ENCODE assay signal across 12 cellular contexts in genomic region chr6:167150815-167151557, GRCh38. TPM values are rescaled to one million over a fixed set of nuclear protein-coding genes. Genes with fewer than 3 reads are reported as not detected.
A peak's percentile ranks its signal among the peaks of the same experiment; 100 is the strongest.
DNase-seq lines count a peak whose midpoint lies in the region; ATAC-seq and TF ChIP-seq lines count a peak whose summit lies in the region.
"Had no signal": no experiment of that assay in that cellular context is flagged by ENCODE, and none has a peak within 500 bp of the region (broad histone marks: within the 10 kb centered on the region; RNA-seq: fewer than 3 reads in every experiment).

No MANE protein-coding gene starts in this region.

- POLR2A ChIA-PET in CD8-positive, alpha-beta memory T cell (lab: Charles Lee) = no interaction called here

- DNase-seq in CD8-positive, alpha-beta memory T cell = no peak
- DNase-seq in HAP-1 (ENCODE audit: low spot score in 2 of 2) = no peak
- no peak for DNase-seq in activated T-helper 1 cell treated with anti-CD3 and anti-CD28 coated beads, Interleukin-12 subunit alpha, Interleukin-12 subunit beta, Interleukin-2, Interleukin-4 antibody, amounts not matched to agents 30 ng/mL and 10 ng/mL and 1 ng/mL, durations not matched to agents 14 hours and 24 hours and 36 hours (ENCODE audit: low spot score)
- no peak for DNase-seq in ascending aorta (ENCODE audit: low spot score in 2 of 2)
- DNase-seq in UCSD-AML1 (lab: John Stamatoyannopoulos, UW; ENCODE audit: unreplicated experiment) = no peak
- DNase-seq: heart right ventricle, MG63 had no signal

- in situ Hi-C loops in HAP-1 (cut with MboI; ENCODE audit: low sequenced_read_pairs) = no loop called here

- H3K27me3 ChIP-seq in CD8-positive, alpha-beta memory T cell (ENCODE audit: insufficient read depth, low read length, poor library complexity, severe bottlenecking) = no peaks in the 10 kb centered on the region
- peaks cover 12% of the 10 kb centered on the region; the same call in 1 of the 2 replicates for H3K27me3 ChIP-seq in HUES64 (ENCODE audit: insufficient read depth, low read length)
- H3K27me3 ChIP-seq in HAP-1 (ENCODE audit: low read depth) = no peaks in the 10 kb centered on the region
- H3K27me3 ChIP-seq in ascending aorta = no peaks in the 10 kb centered on the region
- H3K27me3 ChIP-seq: MG63 had no signal

- peaks cover 29 to 37% (median 35%) of the 10 kb centered on the region in 3 donors for H3K4me1 Mint-ChIP-seq in CD8-positive, alpha-beta memory T cell
- H3K4me1 Mint-ChIP-seq in activated T-helper 1 cell treated with anti-CD3 and anti-CD28 coated beads, Interleukin-12 subunit alpha, Interleukin-12 subunit beta, Interleukin-2, Interleukin-4 antibody, amounts not matched to agents 30 ng/mL and 10 ng/mL and 1 ng/mL, durations not matched to agents 14 hours and 24 hours and 36 hours (ENCODE audit: low read depth) = peaks cover 8% of the 10 kb centered on the region

- peak overlapping the region; percentile 9 to 92 (median 60) for H3K27ac Mint-ChIP-seq in CD8-positive, alpha-beta memory T cell
- H3K27ac Mint-ChIP-seq in activated T-helper 1 cell treated with anti-CD3 and anti-CD28 coated beads, Interleukin-12 subunit alpha, Interleukin-12 subunit beta, Interleukin-2, Interleukin-4 antibody, amounts not matched to agents 30 ng/mL and 10 ng/mL and 1 ng/mL, durations not matched to agents 14 hours and 24 hours and 36 hours = no peak overlapping the region

- H3K9me3 ChIP-seq in CD8-positive, alpha-beta memory T cell (ENCODE audit: low read length) = no peaks in the 10 kb centered on the region
- H3K9me3 ChIP-seq in HUES64 (ENCODE audit: insufficient read depth, low read depth, low read length) (peaks cover 5% of the 10 kb centered on the region; the same call in 1 of the 2 replicates), HAP-1 (no peaks in the 10 kb centered on the region), ascending aorta (no peaks in the 10 kb centered on the region)
- H3K9me3 ChIP-seq: heart right ventricle, MG63 had no signal

- H3K27me3 Mint-ChIP-seq in CD8-positive, alpha-beta memory T cell = peaks cover 0 to 3% of the 10 kb centered on the region in 2 donors
- H3K27me3 Mint-ChIP-seq in activated T-helper 1 cell treated with anti-CD3 and anti-CD28 coated beads, Interleukin-12 subunit alpha, Interleukin-12 subunit beta, Interleukin-2, Interleukin-4 antibody, amounts not matched to agents 30 ng/mL and 10 ng/mL and 1 ng/mL, durations not matched to agents 14 hours and 24 hours and 36 hours (ENCODE audit: insufficient read depth) = peaks cover 3% of the 10 kb centered on the region

- WGBS in HUES64 = 75% methylated on average over 6 of the region's 6 CpGs

- no peaks in the 10 kb centered on the region for H3K4me1 ChIP-seq in CD8-positive, alpha-beta memory T cell (ENCODE audit: insufficient read depth, low read length)
- H3K4me1 ChIP-seq in HUES64 (ENCODE audit: insufficient read depth, low read length) (peaks cover 28% of the 10 kb centered on the region), HAP-1 (no peaks in the 10 kb centered on the region), ascending aorta (no peaks in the 10 kb centered on the region)

- CTCF ChIA-PET in CD8-positive, alpha-beta memory T cell (lab: Charles Lee) = interaction anchor here (0.9 kb wide), 2 partner anchors 151 to 375 kb away, joined by 3 read pairs; no protein-coding TSS in a partner anchor

- H3K27ac ChIP-seq in CD8-positive, alpha-beta memory T cell (ENCODE audit: low read depth, low read length) = no peak overlapping the region
- H3K27ac ChIP-seq in HUES64 (ENCODE audit: low read depth, low read length) = peak overlapping the region; percentile 27; the same call in 1 of the 2 replicates
- no peak overlapping the region for H3K27ac ChIP-seq in ascending aorta
- H3K27ac ChIP-seq: heart right ventricle had no signal

- no peak overlapping the region for H3K4me3 ChIP-seq in CD8-positive, alpha-beta memory T cell (ENCODE audit: low read length)
- H3K4me3 ChIP-seq in HUES64 (ENCODE audit: low read length) = no peak overlapping the region
- no peak overlapping the region for H3K4me3 ChIP-seq in HAP-1
- H3K4me3 ChIP-seq in ascending aorta = no peak overlapping the region
- H3K4me3 ChIP-seq: heart right ventricle, MG63 had no signal

- H3K36me3 ChIP-seq in CD8-positive, alpha-beta memory T cell (ENCODE audit: insufficient read depth, low read length) = no peaks in the 10 kb centered on the region
- H3K36me3 ChIP-seq in HUES64 (ENCODE audit: insufficient read depth, low read length) (no peaks in the 10 kb centered on the region), HAP-1 (replicated peaks) (no peaks in the 10 kb centered on the region), ascending aorta (no peaks in the 10 kb centered on the region)
- H3K36me3 ChIP-seq: heart right ventricle, MG63 had no signal

- H3K9ac ChIP-seq in HUES64 (ENCODE audit: low read depth, low read length) = no peak overlapping the region

- TF ChIP-seq CTCF in ascending aorta (IDR thresholded peaks at IDR 0.05) = no peak

- peaks cover 0 to 1% (median 0%) of the 10 kb centered on the region in 3 donors for H3K36me3 Mint-ChIP-seq in CD8-positive, alpha-beta memory T cell
- no peaks in the 10 kb centered on the region for H3K36me3 Mint-ChIP-seq in activated T-helper 1 cell treated with anti-CD3 and anti-CD28 coated beads, Interleukin-12 subunit alpha, Interleukin-12 subunit beta, Interleukin-2, Interleukin-4 antibody, amounts not matched to agents 30 ng/mL and 10 ng/mL and 1 ng/mL, durations not matched to agents 14 hours and 24 hours and 36 hours (ENCODE audit: low read depth)

- intact Hi-C loops in activated T-helper 1 cell treated with anti-CD3 and anti-CD28 coated beads, Interleukin-12 subunit alpha, Interleukin-12 subunit beta, Interleukin-2, Interleukin-4 antibody, amounts not matched to agents 30 ng/mL and 10 ng/mL and 1 ng/mL, durations not matched to agents 14 hours and 24 hours and 36 hours (cut with micrococcal nuclease) = no loop called here
- intact Hi-C loops in ascending aorta (cut with DNase I) = no loop called here

- H3K4me3 Mint-ChIP-seq in CD8-positive, alpha-beta memory T cell = peak overlapping the region; percentile 1 to 93 (median 23)
- H3K4me3 Mint-ChIP-seq in activated T-helper 1 cell treated with anti-CD3 and anti-CD28 coated beads, Interleukin-12 subunit alpha, Interleukin-12 subunit beta, Interleukin-2, Interleukin-4 antibody, amounts not matched to agents 30 ng/mL and 10 ng/mL and 1 ng/mL, durations not matched to agents 14 hours and 24 hours and 36 hours = no peak overlapping the region

- H3K9me3 Mint-ChIP-seq in CD8-positive, alpha-beta memory T cell = no peaks in the 10 kb centered on the region
- H3K9me3 Mint-ChIP-seq in activated T-helper 1 cell treated with anti-CD3 and anti-CD28 coated beads, Interleukin-12 subunit alpha, Interleukin-12 subunit beta, Interleukin-2, Interleukin-4 antibody, amounts not matched to agents 30 ng/mL and 10 ng/mL and 1 ng/mL, durations not matched to agents 14 hours and 24 hours and 36 hours = no peaks in the 10 kb centered on the region

- ATAC-seq in GM18873 (IDR thresholded peaks at IDR 0.05; ENCODE audit: low FRiP score, unreplicated experiment) = peak; percentile 59
- ATAC-seq in HG02678 (IDR thresholded peaks at IDR 0.05; ENCODE audit: unreplicated experiment) = peak; percentile 59
- ATAC-seq: heart right ventricle had no signal

RNA-seq across cellular contexts. Expression of gene GPR31, which starts 6.8 kb away (rescaled TPM):
- not detected for total RNA-seq in CD8-positive, alpha-beta memory T cell
- polyA plus RNA-seq in CD8-positive, alpha-beta memory T cell = not detected
- polyA plus RNA-seq in HUES64 (2013, experiment 1 of 2) = not detected
- not detected for polyA plus RNA-seq in HUES64 (2013, experiment 2 of 2)
- not detected in 2 replicates for total RNA-seq in activated T-helper 1 cell treated with anti-CD3 and anti-CD28 coated beads, Interleukin-12 subunit alpha, Interleukin-12 subunit beta, Interleukin-2, Interleukin-4 antibody, amounts not matched to agents 30 ng/mL and 10 ng/mL and 1 ng/mL, durations not matched to agents 14 hours and 24 hours and 36 hours
- not detected for total RNA-seq in ascending aorta
- total RNA-seq: heart right ventricle, subcutaneous adipose tissue had no signal
- polyA plus RNA-seq: adipose tissue, heart right ventricle had no signal

RNA-seq across cellular contexts. Expression of gene CCR6, which starts 28.1 kb away (rescaled TPM):
- total RNA-seq in CD8-positive, alpha-beta memory T cell = 1 to 10 TPM; 3.5 to 3.9 TPM
- 47.3 TPM for polyA plus RNA-seq in CD8-positive, alpha-beta memory T cell
- not detected for polyA plus RNA-seq in HUES64 (2013, experiment 1 of 2)
- not detected for polyA plus RNA-seq in HUES64 (2013, experiment 2 of 2)
- not detected in 2 replicates for total RNA-seq in activated T-helper 1 cell treated with anti-CD3 and anti-CD28 coated beads, Interleukin-12 subunit alpha, Interleukin-12 subunit beta, Interleukin-2, Interleukin-4 antibody, amounts not matched to agents 30 ng/mL and 10 ng/mL and 1 ng/mL, durations not matched to agents 14 hours and 24 hours and 36 hours
- total RNA-seq in ascending aorta = not detected
- polyA plus RNA-seq: heart right ventricle had no signal
